Comparison of ENCODE assay signal across 8 cellular contexts in genomic region chr5:124746252-124746915, GRCh38. TPM values are rescaled to one million over a fixed set of nuclear protein-coding genes. Genes with fewer than 3 reads are reported as not detected.
DNase-seq lines count a peak whose midpoint lies in the region; ATAC-seq, FAIRE-seq and TF ChIP-seq lines count a peak whose summit lies in the region.

TSS of gene ZNF608 (minus strand) at chr5:124746639. CDS start at chr5:124744989, 1,650 bp downstream.

- H4K20me1 ChIP-seq in endothelial cell of umbilical vein (replicated peaks; ENCODE audit: control insufficient read depth, extremely low read depth, insufficient read depth, low read length), result peaks cover 3% of the 10 kb centered on the region

- no peak for TF ChIP-seq POLR2A in endothelial cell of umbilical vein (IDR thresholded peaks at IDR 0.05; ENCODE audit: low read depth, low read length)

- intact Hi-C loops in endothelial cell of umbilical vein (cut with micrococcal nuclease), result loop anchor here (1.0 to 10.0 kb wide), 13 partner anchors 141 to 1088 kb away; no protein-coding TSS in a partner anchor

- no peaks in the 10 kb centered on the region for H3K9me1 ChIP-seq in endothelial cell of umbilical vein (replicated peaks; ENCODE audit: control insufficient read depth, extremely low read depth, insufficient read depth, low read length)

- TF ChIP-seq CTCF in AG04449 (IDR thresholded peaks at IDR 0.05; ENCODE audit: insufficient read depth, low read length, missing control alignments), result no peak
- peak in 1 of 2 donors; percentile 7 for TF ChIP-seq CTCF in endothelial cell of umbilical vein (IDR thresholded peaks at IDR 0.05; ENCODE audit: extremely low read depth in 1 of 2, insufficient read depth in 1 of 2, low read depth in 1 of 2, low read length in 2 of 2)

- peaks cover 37% of the 10 kb centered on the region for H3K79me2 ChIP-seq in endothelial cell of umbilical vein (ENCODE audit: control insufficient read depth, insufficient read depth, low read length)

- H3K9ac ChIP-seq in endothelial cell of umbilical vein (replicated peaks; ENCODE audit: extremely low read depth, insufficient read depth, low read length), result peak within 1 kb of the TSS; percentile 100
- H3K9ac ChIP-seq in muscle layer of colon (ENCODE audit: low read length), result peak within 1 kb of the TSS; percentile 76

- H3K36me3 ChIP-seq in HAP-1 (replicated peaks) (no peaks in the 10 kb centered on the region), SJSA1 (no peaks in the 10 kb centered on the region), endothelial cell of umbilical vein (ENCODE audit: control insufficient read depth in 2 of 2, extremely low read depth in 1 of 2, insufficient read depth in 2 of 2, low read length in 2 of 2) (no peaks in the 10 kb centered on the region), muscle layer of colon (ENCODE audit: insufficient read depth, low read length) (no peaks in the 10 kb centered on the region)

- peak within 1 kb of the TSS; percentile 73 for H3K27ac ChIP-seq in SJSA1
- H3K27ac ChIP-seq in endothelial cell of umbilical vein (ENCODE audit: insufficient read depth, low read depth, low read length), result peak within 1 kb of the TSS; percentile 98
- peak within 1 kb of the TSS; percentile 89 for H3K27ac ChIP-seq in muscle layer of colon (ENCODE audit: low read depth, low read length)

- FAIRE-seq in endothelial cell of umbilical vein (lab: Jason Lieb, UNC), result peak; percentile 91

- H2AFZ ChIP-seq in endothelial cell of umbilical vein (ENCODE audit: low read depth, low read length), result peak within 1 kb of the TSS; percentile 44

- TSS peak; percentile 48 for BruUV-seq in endothelial cell of umbilical vein (replicated peaks; lab: Mats Ljungman, UMichigan)

- H3K4me2 ChIP-seq in endothelial cell of umbilical vein (ENCODE audit: insufficient read depth, low read length), result peak within 1 kb of the TSS; percentile 99

- CTCF ChIA-PET in AG04449 (lab: Yijun Ruan, JAX) (interaction anchor here (0.7 to 2.0 kb wide), 2 partner anchors 10 to 1076 kb away, joined by 3 to 5 read pairs; no protein-coding TSS in a partner anchor), endothelial cell of umbilical vein (lab: Charles Lee) (interaction anchor here (1.0 to 3.0 kb wide), 9 partner anchors 87 to 1089 kb away, joined by 3 to 16 read pairs (median 8); no protein-coding TSS in a partner anchor)

- POLR2A ChIA-PET in AG04449 (lab: Yijun Ruan, JAX), result interaction anchor here (0.7 to 1.0 kb wide), 2 partner anchors 11 to 300 kb away, joined by 3 to 4 read pairs; no protein-coding TSS in a partner anchor
- POLR2A ChIA-PET in endothelial cell of umbilical vein (lab: Charles Lee), result interaction anchor here (0.6 to 2.7 kb wide), 4 partner anchors 23 to 147 kb away, joined by 3 to 22 read pairs (median 5); no protein-coding TSS in a partner anchor

- ATAC-seq in GM18870 (IDR thresholded peaks at IDR 0.05; ENCODE audit: unreplicated experiment), result no peak
- ATAC-seq in HG03439 (IDR thresholded peaks at IDR 0.05; ENCODE audit: unreplicated experiment), result no peak

- dilution Hi-C loops in endothelial cell of umbilical vein (cut with MboI; ENCODE audit: extremely low pct_ligation_motif_present, low sequenced_read_pairs), result no loop called here

- H3K4me1 ChIP-seq in HAP-1, result peaks cover 33% of the 10 kb centered on the region
- H3K4me1 ChIP-seq in SJSA1 (replicated peaks), result peaks cover 48% of the 10 kb centered on the region
- H3K4me1 ChIP-seq in endothelial cell of umbilical vein (ENCODE audit: control insufficient read depth, extremely low read depth, insufficient read depth, low read length), result peaks cover 44% of the 10 kb centered on the region
- H3K4me1 ChIP-seq in muscle layer of colon (ENCODE audit: insufficient read depth, low read length), result peaks cover 13% of the 10 kb centered on the region

- H3K9me3 ChIP-seq in HAP-1 (no peaks in the 10 kb centered on the region), SJSA1 (replicated peaks) (peaks cover 4% of the 10 kb centered on the region; the same call in 1 of the 2 replicates), endothelial cell of umbilical vein (replicated peaks; ENCODE audit: control insufficient read depth, insufficient read depth, low read length) (no peaks in the 10 kb centered on the region), muscle layer of colon (ENCODE audit: low read length) (no peaks in the 10 kb centered on the region)

- H3K27me3 ChIP-seq in HAP-1 (ENCODE audit: low read depth) (no peaks in the 10 kb centered on the region), SJSA1 (replicated peaks) (no peaks in the 10 kb centered on the region), endothelial cell of umbilical vein (ENCODE audit: control insufficient read depth in 2 of 2, insufficient read depth in 2 of 2, low read length in 2 of 2) (no peaks in the 10 kb centered on the region), muscle layer of colon (ENCODE audit: control insufficient read depth in 1 of 2, insufficient read depth in 2 of 2, low read length in 2 of 2) (no peaks in the 10 kb centered on the region)

- in situ Hi-C loops in HAP-1 (cut with MboI; ENCODE audit: low sequenced_read_pairs), result no loop called here

- H3K4me3 ChIP-seq in AG04449 (ENCODE audit: low read depth, low read length), result peak within 1 kb of the TSS; percentile 56
- peak within 1 kb of the TSS; percentile 37 for H3K4me3 ChIP-seq in HAP-1
- H3K4me3 ChIP-seq in SJSA1, result peak within 1 kb of the TSS; percentile 41
- peak within 1 kb of the TSS; percentile 65 to 99 (median 95) for H3K4me3 ChIP-seq in endothelial cell of umbilical vein (replicated peaks in 1 of 3; ENCODE audit: insufficient read depth in 1 of 3, low read depth in 1 of 3, low read length in 3 of 3)
- H3K4me3 ChIP-seq in muscle layer of colon (ENCODE audit: low read depth in 1 of 2, low read length in 2 of 2), result peak within 1 kb of the TSS; percentile 60 to 77

- DNase-seq in AG04449 (ENCODE audit: low read depth, low spot score), result no peak
- DNase-seq in HAP-1 (ENCODE audit: low spot score in 2 of 2), result peak; percentile 73 to 88
- peak; percentile 68 to 89 for DNase-seq in SJSA1 (ENCODE audit: low read depth in 1 of 2, low spot score in 2 of 2)
- peak; percentile 91 for DNase-seq in endothelial cell of umbilical vein (ENCODE audit: low read depth, low spot score)
- DNase-seq in middle frontal gyrus (ENCODE audit: extremely low spot score, low spot score), result no peak

TF ChIP-seq in endothelial cell of umbilical vein, 7 proteins besides CTCF, POLR2A, EP300 and RAD21:
- TF ChIP-seq EZH2 (IDR thresholded peaks at IDR 0.05; ENCODE audit: borderline replicate concordance, low read depth, low read length, severe bottlenecking) (no peak), JUN (IDR thresholded peaks at IDR 0.05; ENCODE audit: borderline replicate concordance, insufficient read depth, insufficient read length, low read depth) (no peak), FOS (IDR thresholded peaks at IDR 0.05; ENCODE audit: borderline replicate concordance, insufficient read depth, low read length) (no peak), GATA2 (IDR thresholded peaks at IDR 0.05; ENCODE audit: insufficient read depth, insufficient read length, low read depth, low read length) (no peak), POLR2AphosphoS5 (IDR thresholded peaks at IDR 0.05; ENCODE audit: insufficient read depth, low read depth, low read length) (no peak), MYC (IDR thresholded peaks at IDR 0.05; ENCODE audit: low read depth, low read length) (no peak)
- TF ChIP-seq, protein P1, sequence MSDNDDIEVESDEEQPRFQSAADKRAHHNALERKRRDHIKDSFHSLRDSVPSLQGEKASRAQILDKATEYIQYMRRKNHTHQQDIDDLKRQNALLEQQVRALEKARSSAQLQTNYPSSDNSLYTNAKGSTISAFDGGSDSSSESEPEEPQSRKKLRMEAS (IDR thresholded peaks at IDR 0.05; ENCODE audit: insufficient read depth, insufficient read length), result no peak
TF ChIP-seq in endothelial cell of umbilical vein: peak in this region for 0.

RNA-seq across cellular contexts. Expression of gene ZNF608, which starts in this region (rescaled TPM):
- 13.1 and 17.2 TPM in 2 replicates for total RNA-seq in SJSA1 (2014; rRNA removed; shearing (Covaris generic))
- 29.8 and 33.6 TPM in 2 replicates for total RNA-seq in endothelial cell of umbilical vein
- 10.6 and 16.2 TPM in 2 replicates for polyA plus RNA-seq in endothelial cell of umbilical vein
- polyA plus RNA-seq in endothelial cell of umbilical vein (2011; cell fraction: cytosol; rRNA removed), result 14.6 and 15.8 TPM in 2 replicates
- polyA plus RNA-seq in endothelial cell of umbilical vein (2011; cell fraction: nucleus; rRNA removed), result 39.5 and 45.2 TPM in 2 replicates
- 14.6 and 21.7 TPM in 2 replicates for polyA plus RNA-seq in endothelial cell of umbilical vein (2012)
- polyA minus RNA-seq in endothelial cell of umbilical vein, result 23.4 and 26.0 TPM in 2 replicates
- not detected for polyA minus RNA-seq in endothelial cell of umbilical vein (2011; cell fraction: cytosol; rRNA and poly(A)+ RNA removed)
- 63.4 and 70.7 TPM in 2 replicates for polyA minus RNA-seq in endothelial cell of umbilical vein (2011; cell fraction: nucleus; rRNA and poly(A)+ RNA removed)

Comparison
In these comparisons a context has a peak if more than half of its experiments do, and no peak if none do; other contexts are left out.
1. DNase-seq: peak in HAP-1 (2 of 2), SJSA1 (2 of 2) and endothelial cell of umbilical vein (single experiment); none in AG04449 (single experiment) and middle frontal gyrus (single experiment).
2. H3K4me3 ChIP-seq: peak in every context shown above with its lines; median percentile 95 in endothelial cell of umbilical vein; 68 in muscle layer of colon; 56 in AG04449; 41 in SJSA1; 37 in HAP-1.
3. Peak in every context shown above with its lines, with median percentiles within 50 percentile points of each other: H3K27ac ChIP-seq.